ENCODE assay signal across 1 cellular context in the genomic region with DNA sequence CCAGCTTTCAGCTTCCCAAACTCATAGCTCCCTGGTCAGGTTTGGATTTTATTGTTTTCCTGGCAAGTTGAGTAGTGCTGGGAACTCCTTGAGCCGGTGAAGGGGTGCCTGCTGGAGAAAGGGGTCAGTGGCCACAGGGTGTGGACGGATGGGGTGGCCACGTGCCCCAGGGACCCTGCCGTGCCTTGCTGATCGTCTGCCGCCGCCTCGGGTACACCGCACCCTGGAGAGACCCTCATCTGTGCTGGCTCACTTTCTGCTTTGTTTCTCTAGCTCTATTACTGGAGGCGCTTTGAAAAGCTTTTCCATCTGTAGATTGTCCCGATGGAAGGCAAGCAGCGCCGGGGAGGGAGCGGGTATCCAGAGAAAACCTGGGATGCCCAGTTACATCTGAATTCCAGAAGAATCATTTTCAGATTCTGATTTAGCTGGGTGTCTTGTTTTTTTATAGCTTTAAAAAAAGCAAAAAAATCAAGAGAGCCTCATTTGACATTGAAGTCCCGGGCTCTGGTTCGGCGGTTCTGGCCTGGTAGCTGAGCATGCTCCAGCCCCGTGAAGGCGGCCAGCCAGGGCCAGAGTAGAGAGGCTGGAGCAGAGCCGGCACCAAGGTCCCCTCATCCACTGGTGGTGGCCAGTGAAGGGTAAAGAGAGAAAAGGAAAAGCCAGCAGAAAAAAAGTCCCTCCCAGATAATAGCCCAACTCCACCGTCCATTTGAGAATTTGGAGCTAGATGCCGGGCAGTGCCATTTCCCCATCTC.
TF ChIP-seq lines count a peak whose summit lies in the region.

No MANE protein-coding gene starts in this region.

TF ChIP-seq in H1, 55 proteins besides CTCF, POLR2A, EP300 and RAD21:
- TF ChIP-seq GTF2F1 (IDR thresholded peaks at IDR 0.05; ENCODE audit: borderline replicate concordance, low read depth, low read length), result no peak
- TF ChIP-seq RFX5 (IDR thresholded peaks at IDR 0.05; ENCODE audit: borderline replicate concordance, low read depth, low read length), result no peak
- TF ChIP-seq BCL11A (IDR thresholded peaks at IDR 0.05; ENCODE audit: low read depth in 2 of 2, low read length in 2 of 2), result no peak
- TF ChIP-seq KDM5A (IDR thresholded peaks at IDR 0.05; ENCODE audit: low read length), result no peak
- TF ChIP-seq POLR2AphosphoS5 (IDR thresholded peaks at IDR 0.05; ENCODE audit: low read depth, low read length), result no peak
- no peak for TF ChIP-seq ZNF274 (IDR thresholded peaks at IDR 0.05; ENCODE audit: borderline replicate concordance, extremely low read depth, low read length)
- no peak for TF ChIP-seq POU5F1 (IDR thresholded peaks at IDR 0.05; ENCODE audit: low read depth, low read length)
